1 cellular context compared by ENCODE assay signal in genomic region chr15:59104912-59105732, GRCh38.
A peak's percentile ranks its signal among the peaks of the same experiment; 100 is the strongest.
TF ChIP-seq lines count a peak whose summit lies in the region.

Gene CCNB2, plus strand, starts transcription at chr15:59105146. Its CDS starts 123 bp downstream, at chr15:59105269.

TF ChIP-seq in HepG2, 621 proteins besides CTCF, POLR2A, EP300 and RAD21 (continued from another document and continues in another):
- peak; percentile 58 for TF ChIP-seq GATAD1 (CRISPR knock-in tag; IDR thresholded peaks at IDR 0.05)
- TF ChIP-seq ARNT2 (CRISPR knock-in tag; IDR thresholded peaks at IDR 0.05; ENCODE audit: low read depth): peak; percentile 65; the same call in 1 of the 2 replicates
- peak; percentile 87 for TF ChIP-seq MXD4 (CRISPR knock-in tag; IDR thresholded peaks at IDR 0.05)
- no peak for TF ChIP-seq MED8 (CRISPR knock-in tag; IDR thresholded peaks at IDR 0.05; ENCODE audit: insufficient replicate concordance)
- TF ChIP-seq E2F5 (CRISPR knock-in tag; conservative IDR thresholded peaks at IDR 0.05): peak; percentile 90
- TF ChIP-seq ASH2L (IDR thresholded peaks at IDR 0.05; ENCODE audit: insufficient read length, low read depth, low read length): peak; percentile 75
- TF ChIP-seq ZNF792 (CRISPR knock-in tag; IDR thresholded peaks at IDR 0.05): peak; percentile 26; the same call in 1 of the 2 replicates
- peak; percentile 48; the same call in 1 of the 2 replicates for TF ChIP-seq SP4 (CRISPR knock-in tag; IDR thresholded peaks at IDR 0.05)
- TF ChIP-seq, protein P1, sequence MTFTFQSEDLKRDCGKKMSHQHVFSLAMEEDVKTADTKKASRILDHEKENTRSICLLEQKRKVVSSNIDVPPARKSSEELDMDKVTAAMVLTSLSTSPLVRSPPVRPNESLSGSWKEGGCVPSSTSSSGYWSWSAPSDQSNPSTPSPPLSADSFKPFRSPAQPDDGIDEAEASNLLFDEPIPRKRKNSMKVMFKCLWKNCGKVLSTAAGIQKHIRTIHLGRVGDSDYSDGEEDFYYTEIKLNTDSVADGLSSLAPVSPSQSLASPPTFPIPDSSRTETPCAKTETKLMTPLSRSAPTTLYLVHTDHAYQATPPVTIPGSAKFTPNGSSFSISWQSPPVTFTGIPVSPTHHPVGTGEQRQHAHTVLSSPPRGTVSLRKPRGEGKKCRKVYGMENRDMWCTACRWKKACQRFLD (CRISPR knock-in tag; IDR thresholded peaks at IDR 0.05; ENCODE audit: borderline replicate concordance): 0 out of 2 replicates have a peak, but pooled peaks have one; percentile 19
- TF ChIP-seq ZNF883 (CRISPR knock-in tag; IDR thresholded peaks at IDR 0.05; ENCODE audit: not compliant biosample characterization): peak; percentile 65
- TF ChIP-seq THAP11 (CRISPR knock-in tag; IDR thresholded peaks at IDR 0.05): 0 out of 2 replicates have a peak, but pooled peaks have one; percentile 24
- TF ChIP-seq ZNF274 (CRISPR knock-in tag; IDR thresholded peaks at IDR 0.05): peak; percentile 92
- TF ChIP-seq CREM (IDR thresholded peaks at IDR 0.05): peak; percentile 57; the same call in 1 of the 2 replicates
- TF ChIP-seq CREM (CRISPR knock-in tag; IDR thresholded peaks at IDR 0.05): no peak
- TF ChIP-seq RNF2 (conservative IDR thresholded peaks at IDR 0.05; ENCODE audit: low read depth): peak; percentile 50; the same call in 1 of the 2 replicates
- TF ChIP-seq SNAI1 (CRISPR knock-in tag; IDR thresholded peaks at IDR 0.05; ENCODE audit: borderline replicate concordance): no peak
- peak; percentile 74 for TF ChIP-seq SP2 (CRISPR knock-in tag; IDR thresholded peaks at IDR 0.05)
- 0 out of 2 replicates have a peak, but pooled peaks have one; percentile 67 for TF ChIP-seq HOXD1 (CRISPR knock-in tag; IDR thresholded peaks at IDR 0.05)
- TF ChIP-seq ZNF331 (CRISPR knock-in tag; IDR thresholded peaks at IDR 0.05): 0 out of 2 replicates have a peak, but pooled peaks have one; percentile 19
- 0 out of 2 replicates have a peak, but pooled peaks have one; percentile 55 for TF ChIP-seq ZNF776 (CRISPR knock-in tag; IDR thresholded peaks at IDR 0.05)
- TF ChIP-seq ZNF180 (CRISPR knock-in tag; IDR thresholded peaks at IDR 0.05; ENCODE audit: borderline replicate concordance, low read depth): 0 out of 2 replicates have a peak, but pooled peaks have one; percentile 82
- peak; percentile 12; the same call in 1 of the 2 replicates for TF ChIP-seq RXRA (CRISPR knock-in tag; IDR thresholded peaks at IDR 0.05)
- TF ChIP-seq TFDP2 (CRISPR knock-in tag; IDR thresholded peaks at IDR 0.05): peak; percentile 93
- TF ChIP-seq, protein P2, sequence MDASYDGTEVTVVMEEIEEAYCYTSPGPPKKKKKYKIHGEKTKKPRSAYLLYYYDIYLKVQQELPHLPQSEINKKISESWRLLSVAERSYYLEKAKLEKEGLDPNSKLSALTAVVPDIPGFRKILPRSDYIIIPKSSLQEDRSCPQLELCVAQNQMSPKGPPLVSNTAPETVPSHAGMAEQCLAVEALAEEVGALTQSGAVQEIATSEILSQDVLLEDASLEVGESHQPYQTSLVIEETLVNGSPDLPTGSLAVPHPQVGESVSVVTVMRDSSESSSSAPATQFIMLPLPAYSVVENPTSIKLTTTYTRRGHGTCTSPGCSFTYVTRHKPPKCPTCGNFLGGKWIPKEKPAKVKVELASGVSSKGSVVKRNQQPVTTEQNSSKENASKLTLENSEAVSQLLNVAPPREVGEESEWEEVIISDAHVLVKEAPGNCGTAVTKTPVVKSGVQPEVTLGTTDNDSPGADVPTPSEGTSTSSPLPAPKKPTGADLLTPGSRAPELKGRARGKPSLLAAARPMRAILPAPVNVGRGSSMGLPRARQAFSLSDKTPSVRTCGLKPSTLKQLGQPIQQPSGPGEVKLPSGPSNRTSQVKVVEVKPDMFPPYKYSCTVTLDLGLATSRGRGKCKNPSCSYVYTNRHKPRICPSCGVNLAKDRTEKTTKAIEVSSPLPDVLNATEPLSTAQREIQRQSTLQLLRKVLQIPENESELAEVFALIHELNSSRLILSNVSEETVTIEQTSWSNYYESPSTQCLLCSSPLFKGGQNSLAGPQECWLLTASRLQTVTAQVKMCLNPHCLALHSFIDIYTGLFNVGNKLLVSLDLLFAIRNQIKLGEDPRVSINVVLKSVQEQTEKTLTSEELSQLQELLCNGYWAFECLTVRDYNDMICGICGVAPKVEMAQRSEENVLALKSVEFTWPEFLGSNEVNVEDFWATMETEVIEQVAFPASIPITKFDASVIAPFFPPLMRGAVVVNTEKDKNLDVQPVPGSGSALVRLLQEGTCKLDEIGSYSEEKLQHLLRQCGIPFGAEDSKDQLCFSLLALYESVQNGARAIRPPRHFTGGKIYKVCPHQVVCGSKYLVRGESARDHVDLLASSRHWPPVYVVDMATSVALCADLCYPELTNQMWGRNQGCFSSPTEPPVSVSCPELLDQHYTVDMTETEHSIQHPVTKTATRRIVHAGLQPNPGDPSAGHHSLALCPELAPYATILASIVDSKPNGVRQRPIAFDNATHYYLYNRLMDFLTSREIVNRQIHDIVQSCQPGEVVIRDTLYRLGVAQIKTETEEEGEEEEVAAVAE (CRISPR knock-in tag; IDR thresholded peaks at IDR 0.05; ENCODE audit: borderline replicate concordance): 0 out of 2 replicates have a peak, but pooled peaks have one; percentile 27
- TF ChIP-seq, protein P3, sequence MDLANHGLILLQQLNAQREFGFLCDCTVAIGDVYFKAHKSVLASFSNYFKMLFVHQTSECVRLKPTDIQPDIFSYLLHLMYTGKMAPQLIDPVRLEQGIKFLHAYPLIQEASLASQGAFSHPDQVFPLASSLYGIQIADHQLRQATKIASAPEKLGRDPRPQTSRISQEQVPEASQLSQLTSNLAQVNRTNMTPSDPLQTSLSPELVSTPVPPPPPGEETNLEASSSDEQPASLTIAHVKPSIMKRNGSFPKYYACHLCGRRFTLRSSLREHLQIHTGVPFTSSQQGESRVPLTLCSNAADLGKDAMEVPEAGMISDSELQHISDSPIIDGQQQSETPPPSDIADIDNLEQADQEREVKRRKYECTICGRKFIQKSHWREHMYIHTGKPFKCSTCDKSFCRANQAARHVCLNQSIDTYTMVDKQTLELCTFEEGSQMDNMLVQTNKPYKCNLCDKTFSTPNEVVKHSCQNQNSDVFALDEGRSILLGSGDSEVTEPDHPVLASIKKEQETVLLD (CRISPR knock-in tag; IDR thresholded peaks at IDR 0.05; ENCODE audit: low read depth): no peak
- no peak for TF ChIP-seq WIZ (CRISPR knock-in tag; IDR thresholded peaks at IDR 0.05)
- 0 out of 2 replicates have a peak, but pooled peaks have one; percentile 34 for TF ChIP-seq ZSCAN25 (CRISPR knock-in tag; IDR thresholded peaks at IDR 0.05)
- peak; percentile 17; the same call in 1 of the 2 replicates for TF ChIP-seq ZNF510 (CRISPR knock-in tag; IDR thresholded peaks at IDR 0.05; ENCODE audit: low read depth)
- no peak for TF ChIP-seq DBP (CRISPR knock-in tag; IDR thresholded peaks at IDR 0.05; ENCODE audit: not compliant biosample characterization)
- TF ChIP-seq, protein P4, sequence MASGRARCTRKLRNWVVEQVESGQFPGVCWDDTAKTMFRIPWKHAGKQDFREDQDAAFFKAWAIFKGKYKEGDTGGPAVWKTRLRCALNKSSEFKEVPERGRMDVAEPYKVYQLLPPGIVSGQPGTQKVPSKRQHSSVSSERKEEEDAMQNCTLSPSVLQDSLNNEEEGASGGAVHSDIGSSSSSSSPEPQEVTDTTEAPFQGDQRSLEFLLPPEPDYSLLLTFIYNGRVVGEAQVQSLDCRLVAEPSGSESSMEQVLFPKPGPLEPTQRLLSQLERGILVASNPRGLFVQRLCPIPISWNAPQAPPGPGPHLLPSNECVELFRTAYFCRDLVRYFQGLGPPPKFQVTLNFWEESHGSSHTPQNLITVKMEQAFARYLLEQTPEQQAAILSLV (CRISPR knock-in tag; IDR thresholded peaks at IDR 0.05; ENCODE audit: borderline replicate concordance): peak; percentile 91; the same call in 1 of the 2 replicates
- TF ChIP-seq ZNF143 (CRISPR knock-in tag; IDR thresholded peaks at IDR 0.05): peak; percentile 23; the same call in 1 of the 2 replicates
- TF ChIP-seq ISL2 (CRISPR knock-in tag; IDR thresholded peaks at IDR 0.05): peak; percentile 47; the same call in 1 of the 2 replicates
- peak; percentile 98 for TF ChIP-seq SIN3B (IDR thresholded peaks at IDR 0.05; ENCODE audit: low read length)
- TF ChIP-seq ZFX (CRISPR knock-in tag; IDR thresholded peaks at IDR 0.05; ENCODE audit: low read depth): peak; percentile 52
- peak; percentile 85 for TF ChIP-seq NFAT5 (CRISPR knock-in tag; IDR thresholded peaks at IDR 0.05)
- peak; percentile 76 for TF ChIP-seq AGO2 (optimal IDR thresholded peaks at IDR 0.05; ENCODE audit: low read depth, low read length)
- TF ChIP-seq PHF20 (CRISPR knock-in tag; IDR thresholded peaks at IDR 0.05): peak; percentile 54; the same call in 1 of the 2 replicates
- no peak for TF ChIP-seq BCL6 (CRISPR knock-in tag; IDR thresholded peaks at IDR 0.05)
- peak; percentile 88 for TF ChIP-seq BRD4 (CRISPR knock-in tag; IDR thresholded peaks at IDR 0.05)
- TF ChIP-seq TRIM24 (CRISPR knock-in tag; IDR thresholded peaks at IDR 0.05): no peak
- TF ChIP-seq ZNF879 (CRISPR knock-in tag; IDR thresholded peaks at IDR 0.05): 0 out of 2 replicates have a peak, but pooled peaks have one; percentile 69
- TF ChIP-seq, protein P5, sequence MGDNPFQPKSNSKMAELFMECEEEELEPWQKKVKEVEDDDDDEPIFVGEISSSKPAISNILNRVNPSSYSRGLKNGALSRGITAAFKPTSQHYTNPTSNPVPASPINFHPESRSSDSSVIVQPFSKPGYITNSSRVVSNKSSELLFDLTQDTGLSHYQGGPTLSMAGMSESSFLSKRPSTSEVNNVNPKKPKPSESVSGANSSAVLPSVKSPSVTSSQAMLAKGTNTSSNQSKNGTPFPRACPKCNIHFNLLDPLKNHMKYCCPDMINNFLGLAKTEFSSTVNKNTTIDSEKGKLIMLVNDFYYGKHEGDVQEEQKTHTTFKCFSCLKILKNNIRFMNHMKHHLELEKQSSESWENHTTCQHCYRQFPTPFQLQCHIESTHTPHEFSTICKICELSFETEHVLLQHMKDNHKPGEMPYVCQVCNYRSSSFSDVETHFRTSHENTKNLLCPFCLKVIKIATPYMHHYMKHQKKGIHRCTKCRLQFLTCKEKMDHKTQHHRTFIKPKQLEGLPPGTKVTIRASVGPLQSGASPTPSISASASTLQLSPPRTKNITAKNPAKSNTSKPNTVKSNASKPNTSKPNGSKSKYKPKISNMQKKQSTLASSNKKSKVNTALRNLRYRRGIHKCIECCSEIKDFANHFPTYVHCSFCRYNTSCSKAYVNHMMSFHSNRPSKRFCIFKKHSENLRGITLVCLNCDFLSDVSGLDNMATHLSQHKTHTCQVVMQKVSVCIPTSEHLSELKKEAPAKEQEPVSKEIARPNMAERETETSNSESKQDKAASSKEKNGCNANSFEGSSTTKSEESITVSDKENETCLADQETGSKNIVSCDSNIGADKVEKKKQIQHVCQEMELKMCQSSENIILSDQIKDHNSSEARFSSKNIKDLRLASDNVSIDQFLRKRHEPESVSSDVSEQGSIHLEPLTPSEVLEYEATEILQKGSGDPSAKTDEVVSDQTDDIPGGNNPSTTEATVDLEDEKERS (CRISPR knock-in tag; IDR thresholded peaks at IDR 0.05): 0 out of 2 replicates have a peak, but pooled peaks have one; percentile 42
- no peak for TF ChIP-seq ZNF570 (CRISPR knock-in tag; IDR thresholded peaks at IDR 0.05; ENCODE audit: borderline replicate concordance)
